ENCODE assay signal across 1 cellular context in the genomic region with DNA sequence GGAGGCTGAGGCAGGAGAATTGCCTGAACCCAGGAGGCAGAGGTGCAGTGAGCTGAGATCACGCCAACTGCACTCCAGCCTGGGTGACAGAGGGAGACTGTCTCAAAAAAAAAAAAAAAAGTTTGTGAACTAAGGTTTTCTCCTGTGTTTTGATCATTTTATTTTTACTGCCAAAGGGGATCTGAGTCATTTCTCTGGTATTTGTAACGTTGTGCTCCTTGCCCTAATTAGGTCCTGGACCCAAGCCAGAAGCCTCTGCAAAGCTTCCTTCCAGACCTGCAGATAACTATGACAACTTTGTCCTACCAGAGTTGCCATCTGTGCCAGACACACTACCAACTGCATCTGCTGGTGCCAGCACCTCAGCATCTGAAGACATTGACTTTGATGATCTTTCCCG.
TF ChIP-seq lines count a peak whose summit lies in the region.

No MANE protein-coding gene starts in this region.

TF ChIP-seq in HCT116, 20 proteins besides CTCF, POLR2A, EP300 and RAD21 (continued from another document):
- TF ChIP-seq, protein P1, sequence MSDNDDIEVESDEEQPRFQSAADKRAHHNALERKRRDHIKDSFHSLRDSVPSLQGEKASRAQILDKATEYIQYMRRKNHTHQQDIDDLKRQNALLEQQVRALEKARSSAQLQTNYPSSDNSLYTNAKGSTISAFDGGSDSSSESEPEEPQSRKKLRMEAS (IDR thresholded peaks at IDR 0.05), result no peak
- TF ChIP-seq CEBPB (IDR thresholded peaks at IDR 0.05; ENCODE audit: low read depth) (no peak), TCF7L2 (IDR thresholded peaks at IDR 0.05; ENCODE audit: borderline replicate concordance, extremely low read depth, insufficient read depth, insufficient read length) (no peak), ZNF274 (IDR thresholded peaks at IDR 0.05; ENCODE audit: low read depth, low read length) (no peak), ZFX (IDR thresholded peaks at IDR 0.05) (no peak), YY1 (IDR thresholded peaks at IDR 0.05; ENCODE audit: extremely low read depth, insufficient replicate concordance, low read depth, low read length) (no peak)
- TF ChIP-seq, protein P2, sequence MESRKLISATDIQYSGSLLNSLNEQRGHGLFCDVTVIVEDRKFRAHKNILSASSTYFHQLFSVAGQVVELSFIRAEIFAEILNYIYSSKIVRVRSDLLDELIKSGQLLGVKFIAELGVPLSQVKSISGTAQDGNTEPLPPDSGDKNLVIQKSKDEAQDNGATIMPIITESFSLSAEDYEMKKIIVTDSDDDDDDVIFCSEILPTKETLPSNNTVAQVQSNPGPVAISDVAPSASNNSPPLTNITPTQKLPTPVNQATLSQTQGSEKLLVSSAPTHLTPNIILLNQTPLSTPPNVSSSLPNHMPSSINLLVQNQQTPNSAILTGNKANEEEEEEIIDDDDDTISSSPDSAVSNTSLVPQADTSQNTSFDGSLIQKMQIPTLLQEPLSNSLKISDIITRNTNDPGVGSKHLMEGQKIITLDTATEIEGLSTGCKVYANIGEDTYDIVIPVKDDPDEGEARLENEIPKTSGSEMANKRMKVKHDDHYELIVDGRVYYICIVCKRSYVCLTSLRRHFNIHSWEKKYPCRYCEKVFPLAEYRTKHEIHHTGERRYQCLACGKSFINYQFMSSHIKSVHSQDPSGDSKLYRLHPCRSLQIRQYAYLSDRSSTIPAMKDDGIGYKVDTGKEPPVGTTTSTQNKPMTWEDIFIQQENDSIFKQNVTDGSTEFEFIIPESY (IDR thresholded peaks at IDR 0.05; ENCODE audit: extremely low read depth, insufficient replicate concordance, low read length), result no peak
TF ChIP-seq in HCT116: peak in this region for 3.
